ENCODE assay signal across 8 cellular contexts in the genomic region with DNA sequence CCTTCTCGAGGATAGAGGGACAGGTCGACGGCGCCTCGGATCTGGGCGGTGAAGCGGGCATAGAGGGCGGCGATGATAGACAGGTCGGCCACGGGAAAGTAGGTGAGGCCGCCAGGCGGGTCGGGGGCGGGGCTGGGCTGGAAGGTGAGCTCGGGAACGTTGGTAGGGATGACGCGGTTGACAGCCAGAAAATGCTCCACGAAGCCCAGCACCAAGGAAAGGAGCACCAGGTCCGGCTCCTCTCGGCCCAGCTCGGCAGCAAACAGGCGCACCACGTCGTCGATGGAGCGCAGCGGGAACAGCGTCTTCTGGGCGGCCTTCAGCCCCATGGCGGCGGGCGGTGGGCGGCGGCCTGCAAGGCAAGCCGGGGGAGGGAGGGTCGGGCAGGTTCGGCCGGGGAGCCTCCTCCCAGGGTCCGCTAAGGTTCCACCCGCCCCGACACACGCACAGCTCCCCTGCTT. TPM values are rescaled to one million over a fixed set of nuclear protein-coding genes. Genes with fewer than 3 reads are reported as not detected.
DNase-seq lines count a peak whose midpoint lies in the region; ATAC-seq and TF ChIP-seq lines count a peak whose summit lies in the region.

No MANE protein-coding gene starts in this region.

- H3K4me3 Mint-ChIP-seq in CD4-positive, CD25-positive, alpha-beta regulatory T cell: peak overlapping the region; percentile 93 to 98 (median 96)
- H3K4me3 Mint-ChIP-seq in HFFc6: peak overlapping the region; percentile 94

- H3K27ac ChIP-seq in CD4-positive, CD25-positive, alpha-beta regulatory T cell (ENCODE audit: insufficient read depth, low read length, poor library complexity, severe bottlenecking): peak overlapping the region; percentile 88
- peak overlapping the region; percentile 37 for H3K27ac ChIP-seq in neutrophil

- H3K36me3 Mint-ChIP-seq in CD4-positive, CD25-positive, alpha-beta regulatory T cell: peaks cover 13% of the 10 kb centered on the region
- H3K36me3 Mint-ChIP-seq in HFFc6 (ENCODE audit: low read depth): 0 out of 2 replicates have a peak, but pooled peaks cover 7% of the 10 kb centered on the region

- H3K4me1 Mint-ChIP-seq in CD4-positive, CD25-positive, alpha-beta regulatory T cell: peaks cover 6 to 31% (median 10%) of the 10 kb centered on the region in 4 donors
- peaks cover 14% of the 10 kb centered on the region for H3K4me1 Mint-ChIP-seq in HFFc6 (ENCODE audit: low read depth)

- H3K27ac Mint-ChIP-seq in CD4-positive, CD25-positive, alpha-beta regulatory T cell: peak overlapping the region; percentile 87 to 95 (median 93)
- H3K27ac Mint-ChIP-seq in HFFc6: peak overlapping the region; percentile 69

- peaks cover 0 to 1% (median 0%) of the 10 kb centered on the region in 7 donors for H3K9me3 Mint-ChIP-seq in CD4-positive, CD25-positive, alpha-beta regulatory T cell
- H3K9me3 Mint-ChIP-seq in HFFc6: no peaks in the 10 kb centered on the region

- peaks cover 11% of the 10 kb centered on the region for H3K36me3 ChIP-seq in CD4-positive, CD25-positive, alpha-beta regulatory T cell (ENCODE audit: control insufficient read depth, insufficient read depth, low read length)
- no peaks in the 10 kb centered on the region for H3K36me3 ChIP-seq in neutrophil

- DNase-seq in CD4-positive, CD25-positive, alpha-beta regulatory T cell: no peak
- DNase-seq in HFFc6: no peak
- DNase-seq in activated CD4-positive, alpha-beta T cell treated with anti-CD3 and anti-CD28 coated beads, Interleukin-2, amount 50 U/mL, for 48 hours: peak; percentile 26 to 31
- no peak for DNase-seq in fibroblast of the aortic adventitia (ENCODE audit: low read depth)
- no peak for DNase-seq in A172 (ENCODE audit: low spot score)
- no peak for DNase-seq in effector CD4-positive, alpha-beta T cell

- peak; percentile 2; the same call in 1 of the 2 replicates for TF ChIP-seq CTCF in HFFc6 (IDR thresholded peaks at IDR 0.05)
- TF ChIP-seq CTCF in fibroblast of the aortic adventitia (IDR thresholded peaks at IDR 0.05; ENCODE audit: insufficient read depth, low read length): no peak
- no peak for TF ChIP-seq CTCF in neutrophil (IDR thresholded peaks at IDR 0.05)

- peak overlapping the region; percentile 70 for H3K4me3 ChIP-seq in CD4-positive, CD25-positive, alpha-beta regulatory T cell (ENCODE audit: low read depth, low read length)
- H3K4me3 ChIP-seq in fibroblast of the aortic adventitia (ENCODE audit: low read depth, low read length): peak overlapping the region; percentile 83
- peak overlapping the region; percentile 65 to 79 for H3K4me3 ChIP-seq in neutrophil (ENCODE audit: low read depth in 1 of 2, low read length in 1 of 2)

- no peak for ATAC-seq in CD4-positive, CD25-positive, alpha-beta regulatory T cell (ENCODE audit: low read depth in 2 of 2)
- no peak for ATAC-seq in HG02763 (IDR thresholded peaks at IDR 0.05; ENCODE audit: unreplicated experiment)

- H3K4me1 ChIP-seq in CD4-positive, CD25-positive, alpha-beta regulatory T cell (ENCODE audit: control insufficient read depth, insufficient read depth, low read length, poor library complexity, severe bottlenecking): peaks cover 19% of the 10 kb centered on the region
- H3K4me1 ChIP-seq in neutrophil (ENCODE audit: control insufficient read depth in 1 of 2, insufficient read depth in 1 of 2, low read depth in 1 of 2, low read length in 1 of 2): peaks cover 14% of the 10 kb centered on the region in 2 experiments

- no peaks in the 10 kb centered on the region for H3K27me3 ChIP-seq in CD4-positive, CD25-positive, alpha-beta regulatory T cell (ENCODE audit: control insufficient read depth, insufficient read depth, low read length)
- no peaks in the 10 kb centered on the region for H3K27me3 ChIP-seq in neutrophil

- H3K27me3 Mint-ChIP-seq in CD4-positive, CD25-positive, alpha-beta regulatory T cell: peaks cover 2% of the 10 kb centered on the region
- H3K27me3 Mint-ChIP-seq in HFFc6 (ENCODE audit: insufficient read depth): peaks cover 14% of the 10 kb centered on the region

- no peaks in the 10 kb centered on the region for H3K9me3 ChIP-seq in CD4-positive, CD25-positive, alpha-beta regulatory T cell (ENCODE audit: control insufficient read depth in 2 of 2, low read length in 2 of 2)
- H3K9me3 ChIP-seq in neutrophil: no peaks in the 10 kb centered on the region

RNA-seq across cellular contexts. Expression of a gene that starts 0.5 kb away (rescaled TPM):
- 31.3 TPM for total RNA-seq in CD4-positive, CD25-positive, alpha-beta regulatory T cell
- polyA plus RNA-seq in CD4-positive, CD25-positive, alpha-beta regulatory T cell: 10 to 100 TPM; 20.9 to 26.1 (median 24.5) TPM
- total RNA-seq in HFFc6 (2021; fragmentation: NEBNext Ultra II Directional; extraction: Animal tissue kit (Norgen Biotek cat#: 25700)): 10 to 100 TPM; 23.9 to 35.5 (median 26.9) TPM
- 6.2 and 15.9 TPM in 2 replicates for total RNA-seq in fibroblast of the aortic adventitia (ENCODE audit: low replicate concordance)
- 14.3 and 15.0 TPM in 2 replicates for total RNA-seq in A172 (2014; rRNA removed; shearing (Covaris generic))

RNA-seq across cellular contexts. Expression of a gene that starts 6.8 kb away (rescaled TPM):
- total RNA-seq in CD4-positive, CD25-positive, alpha-beta regulatory T cell: 85.0 TPM
- polyA plus RNA-seq in CD4-positive, CD25-positive, alpha-beta regulatory T cell: 10 to 100 TPM; 31.5 to 39.5 (median 34.8) TPM
- 10 to 100 TPM; 18.0 to 21.6 (median 20.9) TPM for total RNA-seq in HFFc6 (2021; fragmentation: NEBNext Ultra II Directional; extraction: Animal tissue kit (Norgen Biotek cat#: 25700))
- total RNA-seq in fibroblast of the aortic adventitia (ENCODE audit: low replicate concordance): 9.6 and 11.4 TPM in 2 replicates
- total RNA-seq in A172 (2014; rRNA removed; shearing (Covaris generic)): 30.8 and 40.5 TPM in 2 replicates

RNA-seq across cellular contexts. Expression of a gene that starts 31.5 kb away (rescaled TPM):
- total RNA-seq in CD4-positive, CD25-positive, alpha-beta regulatory T cell: 1,361 TPM
- polyA plus RNA-seq in CD4-positive, CD25-positive, alpha-beta regulatory T cell: 100 to 1,000 TPM in 1 of 4 donors, 10 to 100 TPM in 3; 75.0 to 100 (median 89.3) TPM
- 100 to 1,000 TPM; 195 to 244 (median 208) TPM for total RNA-seq in HFFc6 (2021; fragmentation: NEBNext Ultra II Directional; extraction: Animal tissue kit (Norgen Biotek cat#: 25700))
- total RNA-seq in fibroblast of the aortic adventitia (ENCODE audit: low replicate concordance): 150 and 183 TPM in 2 replicates
- 61.8 and 149 TPM in 2 replicates for total RNA-seq in A172 (2014; rRNA removed; shearing (Covaris generic))

RNA-seq across cellular contexts. Expression of a gene that starts 34.6 kb away (rescaled TPM):
- 11.6 TPM for total RNA-seq in CD4-positive, CD25-positive, alpha-beta regulatory T cell
- polyA plus RNA-seq in CD4-positive, CD25-positive, alpha-beta regulatory T cell: under 1 TPM in 2 of 4 donors, not detected in 2; 0.11 to 0.13 TPM
- under 1 TPM in 5 of 6 experiments, not detected in 1; 0.02 to 0.21 (median 0.05) TPM for total RNA-seq in HFFc6 (2021; fragmentation: NEBNext Ultra II Directional; extraction: Animal tissue kit (Norgen Biotek cat#: 25700))
- total RNA-seq in fibroblast of the aortic adventitia (ENCODE audit: low replicate concordance): 0.08 and 0.09 TPM in 2 replicates
- total RNA-seq in A172 (2014; rRNA removed; shearing (Covaris generic)): 3.7 and 4.1 TPM in 2 replicates

RNA-seq across cellular contexts. Expression of a gene that starts 50.0 kb away (rescaled TPM):
- 10.9 TPM for total RNA-seq in CD4-positive, CD25-positive, alpha-beta regulatory T cell
- polyA plus RNA-seq in CD4-positive, CD25-positive, alpha-beta regulatory T cell: under 1 TPM in 2 of 4 donors, not detected in 2; 0.17 to 0.43 TPM
- under 1 TPM in 4 of 6 experiments, not detected in 2; 0.11 to 0.21 (median 0.13) TPM for total RNA-seq in HFFc6 (2021; fragmentation: NEBNext Ultra II Directional; extraction: Animal tissue kit (Norgen Biotek cat#: 25700))
- total RNA-seq in fibroblast of the aortic adventitia (ENCODE audit: low replicate concordance): 0.63 and 1.7 TPM in 2 replicates
- 0.12 TPM in 1 of 2 replicates, not detected in the other for total RNA-seq in A172 (2014; rRNA removed; shearing (Covaris generic))

Comparison
In these comparisons a context has a peak if more than half of its experiments do, and no peak if none do; other contexts are left out.
1. DNase-seq: peak in activated CD4-positive, alpha-beta T cell treated with anti-CD3 and anti-CD28 coated beads, Interleukin-2, amount 50 U/mL, for 48 hours (2 of 2); none in CD4-positive, CD25-positive, alpha-beta regulatory T cell (0 of 3), HFFc6 (single experiment), fibroblast of the aortic adventitia (single experiment), A172 (single experiment) and effector CD4-positive, alpha-beta T cell (single experiment).
2. Peak in every context shown above with its lines, with median percentiles within 50 percentile points of each other: H3K4me3 ChIP-seq.